28 cellular contexts compared by ENCODE assay signal in genomic region chr10:91680521-91680920, GRCh38.
"Had no signal": no experiment of that assay in that cellular context is flagged by ENCODE, and none has a peak within 500 bp of the region (broad histone marks: within the 10 kb centered on the region; RNA-seq: fewer than 3 reads in every experiment).

No MANE protein-coding gene starts in this region.

- H3K27ac ChIP-seq: ascending aorta, brain microvascular endothelial cell, cardiac muscle cell, colonic mucosa, epithelial cell of prostate, esophagus squamous epithelium, gastroesophageal sphincter, heart right ventricle, hepatocyte had no signal

- H3K9me3 Mint-ChIP-seq: activated CD4-positive, alpha-beta memory T cell treated with anti-CD3 and anti-CD28 coated beads for 36 hours; activated CD4-positive, alpha-beta T cell treated with anti-CD3 and anti-CD28 coated beads, Interleukin-2, amount 10 ng/mL, durations not matched to agents 24 days and 14 days; activated naive CD4-positive, alpha-beta T cell treated with anti-CD3 and anti-CD28 coated beads, Interleukin-2, amount 10 ng/mL, durations not matched to agents 7 days and 5 days; activated naive CD4-positive, alpha-beta T cell treated with anti-CD3 and anti-CD28 coated beads, Interleukin-2, amount 50 U/mL, for 72 hours; activated naive CD8-positive, alpha-beta T cell treated with anti-CD3 and anti-CD28 coated beads, Interleukin-2, amount 10 ng/mL, durations not matched to agents 7 days and 5 days; activated T-cell treated with anti-CD3 and anti-CD28 coated beads, Interleukin-2, amount 50 U/mL, for 24 hours; activated T-cell treated with anti-CD3 and anti-CD28 coated beads, Interleukin-2, amount 50 U/mL, for 72 hours had no signal

- H3K9me3 ChIP-seq: ascending aorta, colonic mucosa, esophagus squamous epithelium, gastroesophageal sphincter, heart right ventricle had no signal

- H3K27me3 ChIP-seq: ascending aorta, brain microvascular endothelial cell, cardiac muscle cell, colonic mucosa, esophagus squamous epithelium, gastroesophageal sphincter, heart right ventricle, hepatocyte had no signal

- H3K79me2 ChIP-seq: hepatocyte had no signal

- ATAC-seq: activated CD4-positive, alpha-beta T cell treated with anti-CD3 and anti-CD28 coated beads for 36 hours; activated naive CD4-positive, alpha-beta T cell treated with anti-CD3 and anti-CD28 coated beads, Interleukin-2, amount 50 U/mL, for 72 hours; activated T-cell treated with anti-CD3 and anti-CD28 coated beads, Interleukin-2, amount 50 U/mL, for 72 hours; gastroesophageal sphincter; heart right ventricle; T-helper 17 cell had no signal

- H3K4me3 ChIP-seq: ascending aorta, cardiac muscle cell, colonic mucosa, esophagus squamous epithelium, gastroesophageal sphincter, heart right ventricle, hepatocyte had no signal

- H3K4me1 Mint-ChIP-seq: activated CD4-positive, alpha-beta T cell treated with anti-CD3 and anti-CD28 coated beads for 36 hours; activated CD4-positive, alpha-beta T cell treated with anti-CD3 and anti-CD28 coated beads, Interleukin-2, amount 10 ng/mL, durations not matched to agents 24 days and 14 days; activated naive CD4-positive, alpha-beta T cell treated with anti-CD3 and anti-CD28 coated beads, Interleukin-2, amount 10 ng/mL, durations not matched to agents 7 days and 5 days; activated naive CD8-positive, alpha-beta T cell treated with anti-CD3 and anti-CD28 coated beads, Interleukin-2, amount 10 ng/mL, durations not matched to agents 7 days and 5 days had no signal

- DNase-seq: activated CD4-positive, alpha-beta memory T cell treated with anti-CD3 and anti-CD28 coated beads for 36 hours; activated CD4-positive, alpha-beta T cell treated with anti-CD3 and anti-CD28 coated beads for 36 hours; activated CD4-positive, alpha-beta T cell treated with anti-CD3 and anti-CD28 coated beads, Interleukin-2, amount 10 ng/mL, durations not matched to agents 24 days and 14 days; activated CD4-positive, CD25-positive, alpha-beta regulatory T cell; activated CD4-positive, CD25-positive, alpha-beta regulatory T cell treated with anti-CD3 and anti-CD28 coated beads, Interleukin-2, amount 50 U/mL, for 72 hours; activated CD8-positive, alpha-beta memory T cell treated with anti-CD3 and anti-CD28 coated beads, Interleukin-2, amount 50 U/mL, for 48 hours; activated gamma-delta T cell; activated naive CD4-positive, alpha-beta T cell; activated naive CD4-positive, alpha-beta T cell treated with anti-CD3 and anti-CD28 coated beads, Interleukin-2, amount 10 ng/mL, durations not matched to agents 7 days and 5 days; activated naive CD8-positive, alpha-beta T cell treated with anti-CD3 and anti-CD28 coated beads, Interleukin-2, amount 10 ng/mL, durations not matched to agents 7 days and 5 days; activated T-cell treated with anti-CD3 and anti-CD28 coated beads for 4 hours; activated T-cell treated with anti-CD3 and anti-CD28 coated beads, Interleukin-2, amount 50 U/mL, for 24 hours; activated T-cell treated with anti-CD3 and anti-CD28 coated beads, Interleukin-2, amount 50 U/mL, for 72 hours; brain microvascular endothelial cell; central memory CD4-positive, alpha-beta T cell; cerebellar nuclear complex; colonic mucosa; effector CD8-positive, alpha-beta T cell; esophagus squamous epithelium; foreskin melanocyte; heart right ventricle; T-helper 17 cell had no signal

- H3K36me3 ChIP-seq: ascending aorta, brain microvascular endothelial cell, cardiac muscle cell, colonic mucosa, esophagus squamous epithelium, gastroesophageal sphincter, heart right ventricle had no signal

- H3K4me1 ChIP-seq: ascending aorta, colonic mucosa had no signal

- H3K27ac Mint-ChIP-seq: activated CD4-positive, alpha-beta memory T cell treated with anti-CD3 and anti-CD28 coated beads for 36 hours; activated CD4-positive, alpha-beta T cell treated with anti-CD3 and anti-CD28 coated beads for 36 hours; activated CD4-positive, alpha-beta T cell treated with anti-CD3 and anti-CD28 coated beads, Interleukin-2, amount 10 ng/mL, durations not matched to agents 24 days and 14 days; activated naive CD4-positive, alpha-beta T cell treated with anti-CD3 and anti-CD28 coated beads, Interleukin-2, amount 10 ng/mL, durations not matched to agents 7 days and 5 days; activated naive CD4-positive, alpha-beta T cell treated with anti-CD3 and anti-CD28 coated beads, Interleukin-2, amount 50 U/mL, for 72 hours; activated naive CD8-positive, alpha-beta T cell treated with anti-CD3 and anti-CD28 coated beads, Interleukin-2, amount 10 ng/mL, durations not matched to agents 7 days and 5 days; activated T-cell treated with anti-CD3 and anti-CD28 coated beads, Interleukin-2, amount 50 U/mL, for 24 hours; activated T-cell treated with anti-CD3 and anti-CD28 coated beads, Interleukin-2, amount 50 U/mL, for 72 hours; T-helper 17 cell had no signal

- H3K27me3 Mint-ChIP-seq: activated CD4-positive, alpha-beta memory T cell treated with anti-CD3 and anti-CD28 coated beads for 36 hours; activated CD4-positive, alpha-beta T cell treated with anti-CD3 and anti-CD28 coated beads for 36 hours; activated T-cell treated with anti-CD3 and anti-CD28 coated beads, Interleukin-2, amount 50 U/mL, for 24 hours; T-helper 17 cell had no signal

- H3K4me2 ChIP-seq: hepatocyte had no signal

- H3K36me3 Mint-ChIP-seq: activated CD4-positive, alpha-beta memory T cell treated with anti-CD3 and anti-CD28 coated beads for 36 hours; activated naive CD4-positive, alpha-beta T cell treated with anti-CD3 and anti-CD28 coated beads, Interleukin-2, amount 10 ng/mL, durations not matched to agents 7 days and 5 days; activated naive CD4-positive, alpha-beta T cell treated with anti-CD3 and anti-CD28 coated beads, Interleukin-2, amount 50 U/mL, for 72 hours; activated naive CD8-positive, alpha-beta T cell treated with anti-CD3 and anti-CD28 coated beads, Interleukin-2, amount 10 ng/mL, durations not matched to agents 7 days and 5 days had no signal

- H3K4me3 Mint-ChIP-seq: activated CD4-positive, alpha-beta memory T cell treated with anti-CD3 and anti-CD28 coated beads for 36 hours; activated CD4-positive, alpha-beta T cell treated with anti-CD3 and anti-CD28 coated beads for 36 hours; activated CD4-positive, alpha-beta T cell treated with anti-CD3 and anti-CD28 coated beads, Interleukin-2, amount 10 ng/mL, durations not matched to agents 24 days and 14 days; activated naive CD4-positive, alpha-beta T cell treated with anti-CD3 and anti-CD28 coated beads, Interleukin-2, amount 10 ng/mL, durations not matched to agents 7 days and 5 days; activated naive CD8-positive, alpha-beta T cell treated with anti-CD3 and anti-CD28 coated beads, Interleukin-2, amount 10 ng/mL, durations not matched to agents 7 days and 5 days; activated T-cell treated with anti-CD3 and anti-CD28 coated beads, Interleukin-2, amount 50 U/mL, for 24 hours; activated T-cell treated with anti-CD3 and anti-CD28 coated beads, Interleukin-2, amount 50 U/mL, for 72 hours; T-helper 17 cell had no signal

- H2AFZ ChIP-seq: hepatocyte had no signal
